In the genomic region with DNA sequence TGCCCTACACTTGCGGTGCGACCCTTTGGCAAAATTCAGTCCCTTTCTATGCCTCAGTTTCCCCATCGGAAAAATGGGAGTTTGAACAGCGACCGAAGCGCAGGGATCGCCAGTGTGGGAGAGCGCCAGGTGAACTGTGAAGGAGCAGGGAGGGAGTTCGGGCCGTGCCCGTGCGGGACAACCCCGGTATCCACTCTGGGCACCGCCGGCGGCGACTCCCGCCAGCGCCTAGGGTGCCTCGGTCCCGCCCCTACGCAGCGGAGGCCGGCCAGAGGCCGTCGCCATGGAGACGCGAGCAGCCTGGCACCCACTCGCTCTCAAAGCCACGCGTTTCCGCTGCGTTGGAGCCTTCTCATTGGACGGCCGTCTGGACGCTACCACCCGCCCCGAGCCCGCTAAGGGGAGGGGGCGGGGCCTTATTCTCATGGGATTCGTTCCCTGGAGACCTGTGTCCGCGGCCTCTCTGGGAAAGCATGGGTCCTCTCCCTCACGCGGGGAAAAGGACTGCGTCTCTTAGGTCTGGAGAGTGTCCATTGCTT, we compare ENCODE assay signal across 1 cellular context.
TF ChIP-seq lines count a peak whose summit lies in the region.

No MANE protein-coding gene starts in this region.

TF ChIP-seq in K562, 482 proteins besides CTCF, POLR2A, EP300 and RAD21 (continued from another document and continues in another):
- TF ChIP-seq, protein P1, sequence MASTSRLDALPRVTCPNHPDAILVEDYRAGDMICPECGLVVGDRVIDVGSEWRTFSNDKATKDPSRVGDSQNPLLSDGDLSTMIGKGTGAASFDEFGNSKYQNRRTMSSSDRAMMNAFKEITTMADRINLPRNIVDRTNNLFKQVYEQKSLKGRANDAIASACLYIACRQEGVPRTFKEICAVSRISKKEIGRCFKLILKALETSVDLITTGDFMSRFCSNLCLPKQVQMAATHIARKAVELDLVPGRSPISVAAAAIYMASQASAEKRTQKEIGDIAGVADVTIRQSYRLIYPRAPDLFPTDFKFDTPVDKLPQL (IDR thresholded peaks at IDR 0.05; ENCODE audit: extremely low read depth, insufficient read length), result no peak
- TF ChIP-seq ETV1 (tag; conservative IDR thresholded peaks at IDR 0.05; ENCODE audit: low read depth), result no peak
- TF ChIP-seq, protein P2, sequence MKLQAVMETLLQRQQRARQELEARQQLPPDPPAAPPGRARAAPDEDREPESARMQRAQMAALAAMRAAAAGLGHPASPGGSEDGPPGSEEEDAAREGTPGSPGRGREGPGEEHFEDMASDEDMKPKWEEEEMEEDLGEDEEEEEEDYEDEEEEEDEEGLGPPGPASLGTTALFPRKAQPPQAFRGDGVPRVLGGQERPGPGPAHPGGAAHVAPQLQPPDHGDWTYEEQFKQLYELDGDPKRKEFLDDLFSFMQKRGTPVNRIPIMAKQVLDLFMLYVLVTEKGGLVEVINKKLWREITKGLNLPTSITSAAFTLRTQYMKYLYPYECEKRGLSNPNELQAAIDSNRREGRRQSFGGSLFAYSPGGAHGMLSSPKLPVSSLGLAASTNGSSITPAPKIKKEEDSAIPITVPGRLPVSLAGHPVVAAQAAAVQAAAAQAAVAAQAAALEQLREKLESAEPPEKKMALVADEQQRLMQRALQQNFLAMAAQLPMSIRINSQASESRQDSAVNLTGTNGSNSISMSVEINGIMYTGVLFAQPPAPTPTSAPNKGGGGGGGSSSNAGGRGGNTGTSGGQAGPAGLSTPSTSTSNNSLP (IDR thresholded peaks at IDR 0.05; ENCODE audit: borderline replicate concordance, low read depth, low read length), result no peak
- TF ChIP-seq, protein P3, sequence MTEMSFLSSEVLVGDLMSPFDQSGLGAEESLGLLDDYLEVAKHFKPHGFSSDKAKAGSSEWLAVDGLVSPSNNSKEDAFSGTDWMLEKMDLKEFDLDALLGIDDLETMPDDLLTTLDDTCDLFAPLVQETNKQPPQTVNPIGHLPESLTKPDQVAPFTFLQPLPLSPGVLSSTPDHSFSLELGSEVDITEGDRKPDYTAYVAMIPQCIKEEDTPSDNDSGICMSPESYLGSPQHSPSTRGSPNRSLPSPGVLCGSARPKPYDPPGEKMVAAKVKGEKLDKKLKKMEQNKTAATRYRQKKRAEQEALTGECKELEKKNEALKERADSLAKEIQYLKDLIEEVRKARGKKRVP (CRISPR knock-in tag; IDR thresholded peaks at IDR 0.05), result no peak
- no peak for TF ChIP-seq MEIS2 (IDR thresholded peaks at IDR 0.05; ENCODE audit: partially characterized antibody)
- TF ChIP-seq NFRKB (IDR thresholded peaks at IDR 0.05; ENCODE audit: low read depth), result no peak
- no peak for TF ChIP-seq SMARCC2 (IDR thresholded peaks at IDR 0.05; ENCODE audit: low read depth)
- TF ChIP-seq, protein P4, sequence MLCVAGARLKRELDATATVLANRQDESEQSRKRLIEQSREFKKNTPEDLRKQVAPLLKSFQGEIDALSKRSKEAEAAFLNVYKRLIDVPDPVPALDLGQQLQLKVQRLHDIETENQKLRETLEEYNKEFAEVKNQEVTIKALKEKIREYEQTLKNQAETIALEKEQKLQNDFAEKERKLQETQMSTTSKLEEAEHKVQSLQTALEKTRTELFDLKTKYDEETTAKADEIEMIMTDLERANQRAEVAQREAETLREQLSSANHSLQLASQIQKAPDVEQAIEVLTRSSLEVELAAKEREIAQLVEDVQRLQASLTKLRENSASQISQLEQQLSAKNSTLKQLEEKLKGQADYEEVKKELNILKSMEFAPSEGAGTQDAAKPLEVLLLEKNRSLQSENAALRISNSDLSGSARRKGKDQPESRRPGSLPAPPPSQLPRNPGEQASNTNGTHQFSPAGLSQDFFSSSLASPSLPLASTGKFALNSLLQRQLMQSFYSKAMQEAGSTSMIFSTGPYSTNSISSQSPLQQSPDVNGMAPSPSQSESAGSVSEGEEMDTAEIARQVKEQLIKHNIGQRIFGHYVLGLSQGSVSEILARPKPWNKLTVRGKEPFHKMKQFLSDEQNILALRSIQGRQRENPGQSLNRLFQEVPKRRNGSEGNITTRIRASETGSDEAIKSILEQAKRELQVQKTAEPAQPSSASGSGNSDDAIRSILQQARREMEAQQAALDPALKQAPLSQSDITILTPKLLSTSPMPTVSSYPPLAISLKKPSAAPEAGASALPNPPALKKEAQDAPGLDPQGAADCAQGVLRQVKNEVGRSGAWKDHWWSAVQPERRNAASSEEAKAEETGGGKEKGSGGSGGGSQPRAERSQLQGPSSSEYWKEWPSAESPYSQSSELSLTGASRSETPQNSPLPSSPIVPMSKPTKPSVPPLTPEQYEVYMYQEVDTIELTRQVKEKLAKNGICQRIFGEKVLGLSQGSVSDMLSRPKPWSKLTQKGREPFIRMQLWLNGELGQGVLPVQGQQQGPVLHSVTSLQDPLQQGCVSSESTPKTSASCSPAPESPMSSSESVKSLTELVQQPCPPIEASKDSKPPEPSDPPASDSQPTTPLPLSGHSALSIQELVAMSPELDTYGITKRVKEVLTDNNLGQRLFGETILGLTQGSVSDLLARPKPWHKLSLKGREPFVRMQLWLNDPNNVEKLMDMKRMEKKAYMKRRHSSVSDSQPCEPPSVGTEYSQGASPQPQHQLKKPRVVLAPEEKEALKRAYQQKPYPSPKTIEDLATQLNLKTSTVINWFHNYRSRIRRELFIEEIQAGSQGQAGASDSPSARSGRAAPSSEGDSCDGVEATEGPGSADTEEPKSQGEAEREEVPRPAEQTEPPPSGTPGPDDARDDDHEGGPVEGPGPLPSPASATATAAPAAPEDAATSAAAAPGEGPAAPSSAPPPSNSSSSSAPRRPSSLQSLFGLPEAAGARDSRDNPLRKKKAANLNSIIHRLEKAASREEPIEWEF (CRISPR knock-in tag; IDR thresholded peaks at IDR 0.05), result no peak
- TF ChIP-seq, protein P5, sequence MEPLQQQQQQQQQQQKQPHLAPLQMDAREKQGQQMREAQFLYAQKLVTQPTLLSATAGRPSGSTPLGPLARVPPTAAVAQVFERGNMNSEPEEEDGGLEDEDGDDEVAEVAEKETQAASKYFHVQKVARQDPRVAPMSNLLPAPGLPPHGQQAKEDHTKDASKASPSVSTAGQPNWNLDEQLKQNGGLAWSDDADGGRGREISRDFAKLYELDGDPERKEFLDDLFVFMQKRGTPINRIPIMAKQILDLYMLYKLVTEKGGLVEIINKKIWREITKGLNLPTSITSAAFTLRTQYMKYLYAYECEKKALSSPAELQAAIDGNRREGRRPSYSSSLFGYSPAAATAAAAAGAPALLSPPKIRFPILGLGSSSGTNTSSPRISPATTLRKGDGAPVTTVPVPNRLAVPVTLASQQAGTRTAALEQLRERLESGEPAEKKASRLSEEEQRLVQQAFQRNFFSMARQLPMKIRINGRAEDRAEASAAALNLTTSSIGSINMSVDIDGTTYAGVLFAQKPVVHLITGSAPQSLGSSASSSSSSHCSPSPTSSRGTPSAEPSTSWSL (CRISPR knock-in tag; IDR thresholded peaks at IDR 0.05; ENCODE audit: borderline replicate concordance), result no peak
- TF ChIP-seq MTA1 (IDR thresholded peaks at IDR 0.05; ENCODE audit: borderline replicate concordance), result no peak
- TF ChIP-seq TCFL5 (CRISPR knock-in tag; conservative IDR thresholded peaks at IDR 0.05), result no peak
- no peak for TF ChIP-seq LEF1 (IDR thresholded peaks at IDR 0.05)
- peak; percentile 62 for TF ChIP-seq FOS (IDR thresholded peaks at IDR 0.05; ENCODE audit: extremely low read depth, insufficient read length)
- no peak for TF ChIP-seq ZNF165 (CRISPR knock-in tag; IDR thresholded peaks at IDR 0.05; ENCODE audit: borderline replicate concordance)
- TF ChIP-seq SMAD1 (IDR thresholded peaks at IDR 0.05; ENCODE audit: low read depth, low read length, partially characterized antibody), result no peak
- no peak for TF ChIP-seq JUN (IDR thresholded peaks at IDR 0.05; ENCODE audit: borderline replicate concordance, low read depth, low read length)
- no peak for TF ChIP-seq JUN (CRISPR knock-in tag; IDR thresholded peaks at IDR 0.05; ENCODE audit: borderline replicate concordance)
- no peak; the same call in 1 of the 2 replicates for TF ChIP-seq RNF2 (IDR thresholded peaks at IDR 0.05)
- TF ChIP-seq EZH2 (IDR thresholded peaks at IDR 0.05; ENCODE audit: borderline replicate concordance, low read depth, low read length), result no peak
- no peak for TF ChIP-seq PTTG1 (tag; IDR thresholded peaks at IDR 0.05; ENCODE audit: low read depth)
- TF ChIP-seq ETV5 (CRISPR knock-in tag; IDR thresholded peaks at IDR 0.05; ENCODE audit: low read depth), result no peak
- peak; percentile 62; the same call in 1 of the 2 replicates for TF ChIP-seq PML (IDR thresholded peaks at IDR 0.05; ENCODE audit: low read length)
- TF ChIP-seq MYNN (IDR thresholded peaks at IDR 0.05), result no peak
- TF ChIP-seq MYNN (CRISPR knock-in tag; IDR thresholded peaks at IDR 0.05), result no peak
- TF ChIP-seq, protein P6, sequence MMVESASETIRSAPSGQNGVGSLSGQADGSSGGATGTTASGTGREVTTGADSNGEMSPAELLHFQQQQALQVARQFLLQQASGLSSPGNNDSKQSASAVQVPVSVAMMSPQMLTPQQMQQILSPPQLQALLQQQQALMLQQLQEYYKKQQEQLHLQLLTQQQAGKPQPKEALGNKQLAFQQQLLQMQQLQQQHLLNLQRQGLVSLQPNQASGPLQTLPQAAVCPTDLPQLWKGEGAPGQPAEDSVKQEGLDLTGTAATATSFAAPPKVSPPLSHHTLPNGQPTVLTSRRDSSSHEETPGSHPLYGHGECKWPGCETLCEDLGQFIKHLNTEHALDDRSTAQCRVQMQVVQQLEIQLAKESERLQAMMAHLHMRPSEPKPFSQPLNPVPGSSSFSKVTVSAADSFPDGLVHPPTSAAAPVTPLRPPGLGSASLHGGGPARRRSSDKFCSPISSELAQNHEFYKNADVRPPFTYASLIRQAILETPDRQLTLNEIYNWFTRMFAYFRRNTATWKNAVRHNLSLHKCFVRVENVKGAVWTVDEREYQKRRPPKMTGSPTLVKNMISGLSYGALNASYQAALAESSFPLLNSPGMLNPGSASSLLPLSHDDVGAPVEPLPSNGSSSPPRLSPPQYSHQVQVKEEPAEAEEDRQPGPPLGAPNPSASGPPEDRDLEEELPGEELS (CRISPR knock-in tag; IDR thresholded peaks at IDR 0.05; ENCODE audit: borderline replicate concordance), result no peak
- no peak for TF ChIP-seq MXI1 (IDR thresholded peaks at IDR 0.05; ENCODE audit: low read depth, low read length)
- TF ChIP-seq ZNF76 (CRISPR knock-in tag; IDR thresholded peaks at IDR 0.05; ENCODE audit: borderline replicate concordance), result no peak
- TF ChIP-seq ARID2 (IDR thresholded peaks at IDR 0.05), result no peak
- TF ChIP-seq ZNF586 (CRISPR knock-in tag; conservative IDR thresholded peaks at IDR 0.05), result no peak
- no peak for TF ChIP-seq POLR2AphosphoS2 (IDR thresholded peaks at IDR 0.05; ENCODE audit: low read length)
- TF ChIP-seq POLR2G (IDR thresholded peaks at IDR 0.05; ENCODE audit: low read depth, low read length), result peak; percentile 83
- no peak for TF ChIP-seq CEBPG (CRISPR knock-in tag; IDR thresholded peaks at IDR 0.05)
- TF ChIP-seq CEBPG (tag; conservative IDR thresholded peaks at IDR 0.05 in 1 of 2, IDR thresholded peaks at IDR 0.05 in 1 of 2), result no peak
- TF ChIP-seq CXXC5 (CRISPR knock-in tag; IDR thresholded peaks at IDR 0.05), result peak; percentile 90
- no peak for TF ChIP-seq ZNF217 (CRISPR knock-in tag; IDR thresholded peaks at IDR 0.05)
- no peak for TF ChIP-seq CBFB (CRISPR knock-in tag; IDR thresholded peaks at IDR 0.05)
- no peak for TF ChIP-seq ZNF551 (CRISPR knock-in tag; IDR thresholded peaks at IDR 0.05)
- TF ChIP-seq TEAD1 (CRISPR knock-in tag; IDR thresholded peaks at IDR 0.05), result no peak
- TF ChIP-seq KAT2B (IDR thresholded peaks at IDR 0.05; ENCODE audit: low read depth, low read length), result no peak
- TF ChIP-seq XRCC5 (IDR thresholded peaks at IDR 0.05; ENCODE audit: low read depth, low read length), result no peak
- TF ChIP-seq DPF2 (IDR thresholded peaks at IDR 0.05), result peak; percentile 53; the same call in 1 of the 2 replicates
- TF ChIP-seq ZNF766 (CRISPR knock-in tag; conservative IDR thresholded peaks at IDR 0.05), result no peak
- no peak for TF ChIP-seq GTF2F1 (IDR thresholded peaks at IDR 0.05; ENCODE audit: low read depth, low read length)
- no peak for TF ChIP-seq SLC30A9 (CRISPR knock-in tag; IDR thresholded peaks at IDR 0.05)
- TF ChIP-seq, protein P7, sequence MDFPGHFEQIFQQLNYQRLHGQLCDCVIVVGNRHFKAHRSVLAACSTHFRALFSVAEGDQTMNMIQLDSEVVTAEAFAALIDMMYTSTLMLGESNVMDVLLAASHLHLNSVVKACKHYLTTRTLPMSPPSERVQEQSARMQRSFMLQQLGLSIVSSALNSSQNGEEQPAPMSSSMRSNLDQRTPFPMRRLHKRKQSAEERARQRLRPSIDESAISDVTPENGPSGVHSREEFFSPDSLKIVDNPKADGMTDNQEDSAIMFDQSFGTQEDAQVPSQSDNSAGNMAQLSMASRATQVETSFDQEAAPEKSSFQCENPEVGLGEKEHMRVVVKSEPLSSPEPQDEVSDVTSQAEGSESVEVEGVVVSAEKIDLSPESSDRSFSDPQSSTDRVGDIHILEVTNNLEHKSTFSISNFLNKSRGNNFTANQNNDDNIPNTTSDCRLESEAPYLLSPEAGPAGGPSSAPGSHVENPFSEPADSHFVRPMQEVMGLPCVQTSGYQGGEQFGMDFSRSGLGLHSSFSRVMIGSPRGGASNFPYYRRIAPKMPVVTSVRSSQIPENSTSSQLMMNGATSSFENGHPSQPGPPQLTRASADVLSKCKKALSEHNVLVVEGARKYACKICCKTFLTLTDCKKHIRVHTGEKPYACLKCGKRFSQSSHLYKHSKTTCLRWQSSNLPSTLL (IDR thresholded peaks at IDR 0.05), result no peak
- no peak for TF ChIP-seq ZNF717 (CRISPR knock-in tag; IDR thresholded peaks at IDR 0.05)
- no peak for TF ChIP-seq SIRT6 (IDR thresholded peaks at IDR 0.05; ENCODE audit: low read depth, low read length)
- TF ChIP-seq, protein P8, sequence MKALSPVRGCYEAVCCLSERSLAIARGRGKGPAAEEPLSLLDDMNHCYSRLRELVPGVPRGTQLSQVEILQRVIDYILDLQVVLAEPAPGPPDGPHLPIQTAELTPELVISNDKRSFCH (CRISPR knock-in tag; IDR thresholded peaks at IDR 0.05), result no peak
- TF ChIP-seq, protein P8 (tag; IDR thresholded peaks at IDR 0.05), result no peak
- TF ChIP-seq ILK (tag; IDR thresholded peaks at IDR 0.05; ENCODE audit: borderline replicate concordance, low read depth), result no peak
- TF ChIP-seq, protein P9, sequence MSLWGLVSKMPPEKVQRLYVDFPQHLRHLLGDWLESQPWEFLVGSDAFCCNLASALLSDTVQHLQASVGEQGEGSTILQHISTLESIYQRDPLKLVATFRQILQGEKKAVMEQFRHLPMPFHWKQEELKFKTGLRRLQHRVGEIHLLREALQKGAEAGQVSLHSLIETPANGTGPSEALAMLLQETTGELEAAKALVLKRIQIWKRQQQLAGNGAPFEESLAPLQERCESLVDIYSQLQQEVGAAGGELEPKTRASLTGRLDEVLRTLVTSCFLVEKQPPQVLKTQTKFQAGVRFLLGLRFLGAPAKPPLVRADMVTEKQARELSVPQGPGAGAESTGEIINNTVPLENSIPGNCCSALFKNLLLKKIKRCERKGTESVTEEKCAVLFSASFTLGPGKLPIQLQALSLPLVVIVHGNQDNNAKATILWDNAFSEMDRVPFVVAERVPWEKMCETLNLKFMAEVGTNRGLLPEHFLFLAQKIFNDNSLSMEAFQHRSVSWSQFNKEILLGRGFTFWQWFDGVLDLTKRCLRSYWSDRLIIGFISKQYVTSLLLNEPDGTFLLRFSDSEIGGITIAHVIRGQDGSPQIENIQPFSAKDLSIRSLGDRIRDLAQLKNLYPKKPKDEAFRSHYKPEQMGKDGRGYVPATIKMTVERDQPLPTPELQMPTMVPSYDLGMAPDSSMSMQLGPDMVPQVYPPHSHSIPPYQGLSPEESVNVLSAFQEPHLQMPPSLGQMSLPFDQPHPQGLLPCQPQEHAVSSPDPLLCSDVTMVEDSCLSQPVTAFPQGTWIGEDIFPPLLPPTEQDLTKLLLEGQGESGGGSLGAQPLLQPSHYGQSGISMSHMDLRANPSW (CRISPR knock-in tag; IDR thresholded peaks at IDR 0.05), result no peak
- no peak for TF ChIP-seq NR2C2 (CRISPR knock-in tag; IDR thresholded peaks at IDR 0.05)
- TF ChIP-seq NR2C2 (tag; IDR thresholded peaks at IDR 0.05), result no peak
